ENCODE assay signal across 27 cellular contexts in genomic region chr14:89391556-89391955, GRCh38.
"Had no signal": no experiment of that assay in that cellular context is flagged by ENCODE, and none has a peak within 500 bp of the region (broad histone marks: within the 10 kb centered on the region; RNA-seq: fewer than 3 reads in every experiment).

No MANE protein-coding gene starts in this region.

- ATAC-seq: activated naive CD8-positive, alpha-beta T cell treated with anti-CD3 and anti-CD28 coated beads, Interleukin-2, amount 50 U/mL, for 24 hours; left cardiac atrium; naive thymus-derived CD4-positive, alpha-beta T cell; stimulated activated naive CD8-positive, alpha-beta T cell treated with anti-CD3 and anti-CD28 coated beads, Interleukin-15, Interleukin-2, amounts not matched to agents 100 U/mL and 50 U/mL, for 24 hours; T-helper 17 cell had no signal

- H3K27me3 Mint-ChIP-seq: activated CD4-positive, alpha-beta memory T cell treated with anti-CD3 and anti-CD28 coated beads, Interleukin-2, amount 10 ng/mL, durations not matched to agents 7 days and 5 days; activated CD4-positive, alpha-beta T cell treated with anti-CD3 and anti-CD28 coated beads, Interleukin-2, amount 10 ng/mL, durations not matched to agents 7 days and 5 days; activated naive CD4-positive, alpha-beta T cell treated with anti-CD3 and anti-CD28 coated beads, Interleukin-2, amount 50 U/mL, for 24 hours; activated naive CD8-positive, alpha-beta T cell treated with anti-CD3 and anti-CD28 coated beads, Interleukin-2, amount 50 U/mL, for 24 hours; activated T-cell treated with anti-CD3 and anti-CD28 coated beads, Interleukin-2, amount 50 U/mL, for 24 hours; naive thymus-derived CD4-positive, alpha-beta T cell; T-helper 17 cell had no signal

- H3K4me2 ChIP-seq: hepatocyte had no signal

- H3K36me3 ChIP-seq: ovary, transverse colon had no signal

- H3K4me3 Mint-ChIP-seq: activated CD4-positive, alpha-beta memory T cell treated with anti-CD3 and anti-CD28 coated beads, Interleukin-2, amount 10 ng/mL, durations not matched to agents 7 days and 5 days; activated CD4-positive, alpha-beta T cell treated with anti-CD3 and anti-CD28 coated beads, Interleukin-2, amount 10 ng/mL, durations not matched to agents 7 days and 5 days; activated naive CD4-positive, alpha-beta T cell treated with anti-CD3 and anti-CD28 coated beads, Interleukin-2, amount 50 U/mL, for 24 hours; activated naive CD8-positive, alpha-beta T cell treated with anti-CD3 and anti-CD28 coated beads, Interleukin-2, amount 50 U/mL, for 24 hours; activated T-cell treated with anti-CD3 and anti-CD28 coated beads, Interleukin-2, amount 50 U/mL, for 24 hours; T-helper 17 cell had no signal

- H3K27ac ChIP-seq: hepatocyte, transverse colon had no signal

- H3K4me3 ChIP-seq: body of pancreas, esophagus squamous epithelium, hepatocyte, ovary, skin epidermis, testis, transverse colon had no signal

- H3K27ac Mint-ChIP-seq: activated CD4-positive, alpha-beta memory T cell treated with anti-CD3 and anti-CD28 coated beads, Interleukin-2, amount 10 ng/mL, durations not matched to agents 7 days and 5 days; activated CD4-positive, alpha-beta T cell treated with anti-CD3 and anti-CD28 coated beads, Interleukin-2, amount 10 ng/mL, durations not matched to agents 7 days and 5 days; activated naive CD4-positive, alpha-beta T cell treated with anti-CD3 and anti-CD28 coated beads, Interleukin-2, amount 50 U/mL, for 24 hours; activated naive CD8-positive, alpha-beta T cell treated with anti-CD3 and anti-CD28 coated beads, Interleukin-2, amount 50 U/mL, for 24 hours; activated T-cell treated with anti-CD3 and anti-CD28 coated beads, Interleukin-2, amount 50 U/mL, for 24 hours; progenitor cell of endocrine pancreas; T-helper 17 cell had no signal

- H3K9me3 Mint-ChIP-seq: activated CD4-positive, alpha-beta memory T cell treated with anti-CD3 and anti-CD28 coated beads, Interleukin-2, amount 10 ng/mL, durations not matched to agents 7 days and 5 days; activated CD4-positive, alpha-beta T cell treated with anti-CD3 and anti-CD28 coated beads, Interleukin-2, amount 10 ng/mL, durations not matched to agents 7 days and 5 days; activated naive CD4-positive, alpha-beta T cell treated with anti-CD3 and anti-CD28 coated beads, Interleukin-2, amount 50 U/mL, for 24 hours; activated naive CD8-positive, alpha-beta T cell treated with anti-CD3 and anti-CD28 coated beads, Interleukin-2, amount 50 U/mL, for 24 hours; activated T-cell treated with anti-CD3 and anti-CD28 coated beads, Interleukin-2, amount 50 U/mL, for 24 hours had no signal

- H3K9me3 ChIP-seq: body of pancreas, esophagus squamous epithelium, ovary, testis, transverse colon had no signal

- DNase-seq: activated CD4-positive, alpha-beta memory T cell treated with anti-CD3 and anti-CD28 coated beads, Interleukin-2, amount 10 ng/mL, durations not matched to agents 7 days and 5 days; activated CD4-positive, alpha-beta T cell treated with anti-CD3 and anti-CD28 coated beads for 1 hour; activated CD4-positive, alpha-beta T cell treated with anti-CD3 and anti-CD28 coated beads, Interleukin-2, amount 10 ng/mL, durations not matched to agents 7 days and 5 days; activated CD8-positive, alpha-beta memory T cell treated with anti-CD3 and anti-CD28 coated beads, Interleukin-2, amount 50 U/mL, for 48 hours; activated naive CD8-positive, alpha-beta T cell treated with anti-CD3 and anti-CD28 coated beads, Interleukin-2, amount 50 U/mL, for 24 hours; body of pancreas; dermis blood vessel endothelial cell; effector CD4-positive, alpha-beta T cell; esophagus squamous epithelium; foreskin melanocyte; glutamatergic neuron; left cardiac atrium; midbrain; naive thymus-derived CD4-positive, alpha-beta T cell; ovary; retina; stimulated activated CD4-positive, alpha-beta T cell treated with anti-CD3 and anti-CD28 coated beads, Interleukin-12 subunit alpha, Interleukin-12 subunit beta, amount 100 ng/mL, for 4 hours; stimulated activated CD4-positive, alpha-beta T cell treated with anti-CD3 and anti-CD28 coated beads, Interleukin-4, amount 100 ng/mL, for 1 hour; stimulated activated naive CD8-positive, alpha-beta T cell treated with anti-CD3 and anti-CD28 coated beads, Interleukin-15, Interleukin-2, amounts not matched to agents 100 U/mL and 50 U/mL, for 24 hours; T-helper 17 cell; testis; transverse colon had no signal

- H3K27me3 ChIP-seq: body of pancreas, esophagus squamous epithelium, hepatocyte, ovary, testis, transverse colon had no signal

- H2AFZ ChIP-seq: hepatocyte had no signal
